Comparison of ENCODE assay signal across 1 cellular context in the genomic region with DNA sequence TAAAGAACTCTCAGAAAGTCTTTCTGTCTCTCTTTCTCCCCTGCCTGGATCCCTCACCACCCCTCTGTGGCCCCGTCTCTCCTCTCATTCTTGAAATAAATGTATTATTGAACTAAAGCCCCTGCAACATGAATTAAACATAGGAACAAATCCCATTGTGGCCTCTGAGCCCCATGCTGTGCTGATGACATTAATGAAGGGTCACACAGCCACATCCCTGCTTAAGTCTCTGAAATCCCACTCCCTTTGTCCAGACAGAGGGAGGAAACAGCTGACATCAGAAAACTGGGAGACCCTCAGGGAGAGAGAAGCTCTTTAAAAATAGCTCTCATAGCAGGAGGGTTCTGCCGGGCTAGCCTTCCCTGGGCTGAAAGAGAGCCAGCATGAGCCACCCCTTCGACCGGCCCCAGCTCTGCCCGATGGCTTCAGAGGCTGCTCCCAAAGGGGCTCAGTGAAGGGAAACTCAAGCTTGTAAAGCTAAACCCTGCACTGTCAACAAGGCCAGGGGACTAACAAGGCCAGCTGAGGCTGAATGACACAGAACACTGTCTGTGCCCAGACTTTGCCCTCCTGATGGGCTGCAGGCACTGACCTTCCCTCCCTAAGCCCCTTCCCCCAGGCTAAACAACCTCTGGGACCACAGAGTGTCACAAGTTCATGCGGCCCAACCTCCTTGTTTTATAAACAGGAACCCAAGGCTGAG.
TF ChIP-seq lines count a peak whose summit lies in the region.

No MANE protein-coding gene starts in this region.

TF ChIP-seq in HepG2, 621 proteins besides CTCF, POLR2A, EP300 and RAD21 (continued from another document):
- TF ChIP-seq TMF1 (CRISPR knock-in tag; IDR thresholded peaks at IDR 0.05; ENCODE audit: low read depth) (no peak), ZMYM3 (CRISPR knock-in tag; IDR thresholded peaks at IDR 0.05) (peak; percentile 96), ZFP41 (CRISPR knock-in tag; IDR thresholded peaks at IDR 0.05; ENCODE audit: borderline replicate concordance) (no peak), ZNF589 (CRISPR knock-in tag; conservative IDR thresholded peaks at IDR 0.05) (no peak), SKI (IDR thresholded peaks at IDR 0.05; ENCODE audit: partially characterized antibody) (peak; percentile 28), ZNF3 (CRISPR knock-in tag; IDR thresholded peaks at IDR 0.05) (no peak), ZFP90 (CRISPR knock-in tag; IDR thresholded peaks at IDR 0.05; ENCODE audit: borderline replicate concordance) (no peak), SPEN (CRISPR knock-in tag; IDR thresholded peaks at IDR 0.05; ENCODE audit: low read depth) (no peak), ZNF816 (CRISPR knock-in tag; IDR thresholded peaks at IDR 0.05; ENCODE audit: borderline replicate concordance) (no peak), ARNT (IDR thresholded peaks at IDR 0.05) (no peak), HMG20A (CRISPR knock-in tag; IDR thresholded peaks at IDR 0.05; ENCODE audit: borderline replicate concordance) (no peak), LCORL (IDR thresholded peaks at IDR 0.05) (no peak), LCORL (CRISPR knock-in tag; IDR thresholded peaks at IDR 0.05) (peak; percentile 66; the same call in 1 of the 2 replicates), ZNF891 (CRISPR knock-in tag; IDR thresholded peaks at IDR 0.05) (peak; percentile 93), EED (CRISPR knock-in tag; IDR thresholded peaks at IDR 0.05) (no peak), ATF7 (IDR thresholded peaks at IDR 0.05) (no peak), ATF7 (CRISPR knock-in tag; IDR thresholded peaks at IDR 0.05) (no peak), RXRA (CRISPR knock-in tag; IDR thresholded peaks at IDR 0.05) (peak; percentile 32; the same call in 1 of the 2 replicates), RARA (CRISPR knock-in tag; IDR thresholded peaks at IDR 0.05) (peak; percentile 64), RXRB (CRISPR knock-in tag; IDR thresholded peaks at IDR 0.05; ENCODE audit: borderline replicate concordance) (peak; percentile 45; the same call in 1 of the 2 replicates), ZMYM2 (CRISPR knock-in tag; IDR thresholded peaks at IDR 0.05) (no peak), ZSCAN25 (CRISPR knock-in tag; IDR thresholded peaks at IDR 0.05) (no peak; the same call in 1 of the 2 replicates), TEAD2 (CRISPR knock-in tag; IDR thresholded peaks at IDR 0.05) (no peak), ZNF724P (CRISPR knock-in tag; IDR thresholded peaks at IDR 0.05; ENCODE audit: borderline replicate concordance) (no peak), ZNF230 (CRISPR knock-in tag; IDR thresholded peaks at IDR 0.05) (no peak), JUND (CRISPR knock-in tag; IDR thresholded peaks at IDR 0.05) (no peak), KLF13 (CRISPR knock-in tag; IDR thresholded peaks at IDR 0.05) (no peak), FOXK1 (CRISPR knock-in tag; IDR thresholded peaks at IDR 0.05; ENCODE audit: borderline replicate concordance, low read depth) (no peak), ZNF124 (CRISPR knock-in tag; IDR thresholded peaks at IDR 0.05) (no peak)
- TF ChIP-seq, protein P1, sequence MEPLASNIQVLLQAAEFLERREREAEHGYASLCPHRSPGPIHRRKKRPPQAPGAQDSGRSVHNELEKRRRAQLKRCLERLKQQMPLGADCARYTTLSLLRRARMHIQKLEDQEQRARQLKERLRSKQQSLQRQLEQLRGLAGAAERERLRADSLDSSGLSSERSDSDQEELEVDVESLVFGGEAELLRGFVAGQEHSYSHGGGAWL (CRISPR knock-in tag; IDR thresholded peaks at IDR 0.05) = no peak
- TF ChIP-seq, protein P2, sequence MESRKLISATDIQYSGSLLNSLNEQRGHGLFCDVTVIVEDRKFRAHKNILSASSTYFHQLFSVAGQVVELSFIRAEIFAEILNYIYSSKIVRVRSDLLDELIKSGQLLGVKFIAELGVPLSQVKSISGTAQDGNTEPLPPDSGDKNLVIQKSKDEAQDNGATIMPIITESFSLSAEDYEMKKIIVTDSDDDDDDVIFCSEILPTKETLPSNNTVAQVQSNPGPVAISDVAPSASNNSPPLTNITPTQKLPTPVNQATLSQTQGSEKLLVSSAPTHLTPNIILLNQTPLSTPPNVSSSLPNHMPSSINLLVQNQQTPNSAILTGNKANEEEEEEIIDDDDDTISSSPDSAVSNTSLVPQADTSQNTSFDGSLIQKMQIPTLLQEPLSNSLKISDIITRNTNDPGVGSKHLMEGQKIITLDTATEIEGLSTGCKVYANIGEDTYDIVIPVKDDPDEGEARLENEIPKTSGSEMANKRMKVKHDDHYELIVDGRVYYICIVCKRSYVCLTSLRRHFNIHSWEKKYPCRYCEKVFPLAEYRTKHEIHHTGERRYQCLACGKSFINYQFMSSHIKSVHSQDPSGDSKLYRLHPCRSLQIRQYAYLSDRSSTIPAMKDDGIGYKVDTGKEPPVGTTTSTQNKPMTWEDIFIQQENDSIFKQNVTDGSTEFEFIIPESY (CRISPR knock-in tag; IDR thresholded peaks at IDR 0.05) = no peak
- TF ChIP-seq, protein P3, sequence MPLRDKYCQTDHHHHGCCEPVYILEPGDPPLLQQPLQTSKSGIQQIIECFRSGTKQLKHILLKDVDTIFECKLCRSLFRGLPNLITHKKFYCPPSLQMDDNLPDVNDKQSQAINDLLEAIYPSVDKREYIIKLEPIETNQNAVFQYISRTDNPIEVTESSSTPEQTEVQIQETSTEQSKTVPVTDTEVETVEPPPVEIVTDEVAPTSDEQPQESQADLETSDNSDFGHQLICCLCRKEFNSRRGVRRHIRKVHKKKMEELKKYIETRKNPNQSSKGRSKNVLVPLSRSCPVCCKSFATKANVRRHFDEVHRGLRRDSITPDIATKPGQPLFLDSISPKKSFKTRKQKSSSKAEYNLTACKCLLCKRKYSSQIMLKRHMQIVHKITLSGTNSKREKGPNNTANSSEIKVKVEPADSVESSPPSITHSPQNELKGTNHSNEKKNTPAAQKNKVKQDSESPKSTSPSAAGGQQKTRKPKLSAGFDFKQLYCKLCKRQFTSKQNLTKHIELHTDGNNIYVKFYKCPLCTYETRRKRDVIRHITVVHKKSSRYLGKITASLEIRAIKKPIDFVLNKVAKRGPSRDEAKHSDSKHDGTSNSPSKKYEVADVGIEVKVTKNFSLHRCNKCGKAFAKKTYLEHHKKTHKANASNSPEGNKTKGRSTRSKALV (CRISPR knock-in tag; IDR thresholded peaks at IDR 0.05) = no peak
- TF ChIP-seq, protein P4, sequence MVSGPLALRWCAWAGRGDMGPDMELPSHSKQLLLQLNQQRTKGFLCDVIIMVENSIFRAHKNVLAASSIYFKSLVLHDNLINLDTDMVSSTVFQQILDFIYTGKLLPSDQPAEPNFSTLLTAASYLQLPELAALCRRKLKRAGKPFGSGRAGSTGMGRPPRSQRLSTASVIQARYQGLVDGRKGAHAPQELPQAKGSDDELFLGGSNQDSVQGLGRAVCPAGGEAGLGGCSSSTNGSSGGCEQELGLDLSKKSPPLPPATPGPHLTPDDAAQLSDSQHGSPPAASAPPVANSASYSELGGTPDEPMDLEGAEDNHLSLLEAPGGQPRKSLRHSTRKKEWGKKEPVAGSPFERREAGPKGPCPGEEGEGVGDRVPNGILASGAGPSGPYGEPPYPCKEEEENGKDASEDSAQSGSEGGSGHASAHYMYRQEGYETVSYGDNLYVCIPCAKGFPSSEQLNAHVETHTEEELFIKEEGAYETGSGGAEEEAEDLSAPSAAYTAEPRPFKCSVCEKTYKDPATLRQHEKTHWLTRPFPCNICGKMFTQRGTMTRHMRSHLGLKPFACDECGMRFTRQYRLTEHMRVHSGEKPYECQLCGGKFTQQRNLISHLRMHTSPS (CRISPR knock-in tag; IDR thresholded peaks at IDR 0.05; ENCODE audit: low read depth) = 0 out of 2 replicates have a peak, but pooled peaks have one; percentile 54
- TF ChIP-seq, protein P5, sequence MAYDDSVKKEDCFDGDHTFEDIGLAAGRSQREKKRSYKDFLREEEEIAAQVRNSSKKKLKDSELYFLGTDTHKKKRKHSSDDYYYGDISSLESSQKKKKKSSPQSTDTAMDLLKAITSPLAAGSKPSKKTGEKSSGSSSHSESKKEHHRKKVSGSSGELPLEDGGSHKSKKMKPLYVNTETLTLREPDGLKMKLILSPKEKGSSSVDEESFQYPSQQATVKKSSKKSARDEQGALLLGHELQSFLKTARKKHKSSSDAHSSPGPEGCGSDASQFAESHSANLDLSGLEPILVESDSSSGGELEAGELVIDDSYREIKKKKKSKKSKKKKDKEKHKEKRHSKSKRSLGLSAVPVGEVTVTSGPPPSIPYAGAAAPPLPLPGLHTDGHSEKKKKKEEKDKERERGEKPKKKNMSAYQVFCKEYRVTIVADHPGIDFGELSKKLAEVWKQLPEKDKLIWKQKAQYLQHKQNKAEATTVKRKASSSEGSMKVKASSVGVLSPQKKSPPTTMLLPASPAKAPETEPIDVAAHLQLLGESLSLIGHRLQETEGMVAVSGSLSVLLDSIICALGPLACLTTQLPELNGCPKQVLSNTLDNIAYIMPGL (CRISPR knock-in tag; IDR thresholded peaks at IDR 0.05; ENCODE audit: borderline replicate concordance in 1 of 2, low read depth in 1 of 2) = no peak
- TF ChIP-seq, protein P6, sequence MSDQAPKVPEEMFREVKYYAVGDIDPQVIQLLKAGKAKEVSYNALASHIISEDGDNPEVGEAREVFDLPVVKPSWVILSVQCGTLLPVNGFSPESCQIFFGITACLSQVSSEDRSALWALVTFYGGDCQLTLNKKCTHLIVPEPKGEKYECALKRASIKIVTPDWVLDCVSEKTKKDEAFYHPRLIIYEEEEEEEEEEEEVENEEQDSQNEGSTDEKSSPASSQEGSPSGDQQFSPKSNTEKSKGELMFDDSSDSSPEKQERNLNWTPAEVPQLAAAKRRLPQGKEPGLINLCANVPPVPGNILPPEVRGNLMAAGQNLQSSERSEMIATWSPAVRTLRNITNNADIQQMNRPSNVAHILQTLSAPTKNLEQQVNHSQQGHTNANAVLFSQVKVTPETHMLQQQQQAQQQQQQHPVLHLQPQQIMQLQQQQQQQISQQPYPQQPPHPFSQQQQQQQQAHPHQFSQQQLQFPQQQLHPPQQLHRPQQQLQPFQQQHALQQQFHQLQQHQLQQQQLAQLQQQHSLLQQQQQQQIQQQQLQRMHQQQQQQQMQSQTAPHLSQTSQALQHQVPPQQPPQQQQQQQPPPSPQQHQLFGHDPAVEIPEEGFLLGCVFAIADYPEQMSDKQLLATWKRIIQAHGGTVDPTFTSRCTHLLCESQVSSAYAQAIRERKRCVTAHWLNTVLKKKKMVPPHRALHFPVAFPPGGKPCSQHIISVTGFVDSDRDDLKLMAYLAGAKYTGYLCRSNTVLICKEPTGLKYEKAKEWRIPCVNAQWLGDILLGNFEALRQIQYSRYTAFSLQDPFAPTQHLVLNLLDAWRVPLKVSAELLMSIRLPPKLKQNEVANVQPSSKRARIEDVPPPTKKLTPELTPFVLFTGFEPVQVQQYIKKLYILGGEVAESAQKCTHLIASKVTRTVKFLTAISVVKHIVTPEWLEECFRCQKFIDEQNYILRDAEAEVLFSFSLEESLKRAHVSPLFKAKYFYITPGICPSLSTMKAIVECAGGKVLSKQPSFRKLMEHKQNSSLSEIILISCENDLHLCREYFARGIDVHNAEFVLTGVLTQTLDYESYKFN (CRISPR knock-in tag; conservative IDR thresholded peaks at IDR 0.05) = peak; percentile 77
- TF ChIP-seq, protein P7, sequence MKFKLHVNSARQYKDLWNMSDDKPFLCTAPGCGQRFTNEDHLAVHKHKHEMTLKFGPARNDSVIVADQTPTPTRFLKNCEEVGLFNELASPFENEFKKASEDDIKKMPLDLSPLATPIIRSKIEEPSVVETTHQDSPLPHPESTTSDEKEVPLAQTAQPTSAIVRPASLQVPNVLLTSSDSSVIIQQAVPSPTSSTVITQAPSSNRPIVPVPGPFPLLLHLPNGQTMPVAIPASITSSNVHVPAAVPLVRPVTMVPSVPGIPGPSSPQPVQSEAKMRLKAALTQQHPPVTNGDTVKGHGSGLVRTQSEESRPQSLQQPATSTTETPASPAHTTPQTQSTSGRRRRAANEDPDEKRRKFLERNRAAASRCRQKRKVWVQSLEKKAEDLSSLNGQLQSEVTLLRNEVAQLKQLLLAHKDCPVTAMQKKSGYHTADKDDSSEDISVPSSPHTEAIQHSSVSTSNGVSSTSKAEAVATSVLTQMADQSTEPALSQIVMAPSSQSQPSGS (CRISPR knock-in tag; IDR thresholded peaks at IDR 0.05) = no peak
- TF ChIP-seq, protein P8, sequence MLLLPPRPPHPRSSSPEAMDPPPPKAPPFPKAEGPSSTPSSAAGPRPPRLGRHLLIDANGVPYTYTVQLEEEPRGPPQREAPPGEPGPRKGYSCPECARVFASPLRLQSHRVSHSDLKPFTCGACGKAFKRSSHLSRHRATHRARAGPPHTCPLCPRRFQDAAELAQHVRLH (CRISPR knock-in tag; IDR thresholded peaks at IDR 0.05; ENCODE audit: borderline replicate concordance, low read depth) = no peak
- TF ChIP-seq, protein P9, sequence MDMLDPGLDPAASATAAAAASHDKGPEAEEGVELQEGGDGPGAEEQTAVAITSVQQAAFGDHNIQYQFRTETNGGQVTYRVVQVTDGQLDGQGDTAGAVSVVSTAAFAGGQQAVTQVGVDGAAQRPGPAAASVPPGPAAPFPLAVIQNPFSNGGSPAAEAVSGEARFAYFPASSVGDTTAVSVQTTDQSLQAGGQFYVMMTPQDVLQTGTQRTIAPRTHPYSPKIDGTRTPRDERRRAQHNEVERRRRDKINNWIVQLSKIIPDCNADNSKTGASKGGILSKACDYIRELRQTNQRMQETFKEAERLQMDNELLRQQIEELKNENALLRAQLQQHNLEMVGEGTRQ (IDR thresholded peaks at IDR 0.05; ENCODE audit: low read depth, low read length) = no peak
- TF ChIP-seq, protein P9 (CRISPR knock-in tag; IDR thresholded peaks at IDR 0.05; ENCODE audit: borderline replicate concordance) = no peak
